In genomic region chr17:18224428-18225120, GRCh38 we compare ENCODE assay signal across 8 cellular contexts. TPM values are rescaled to one million over a fixed set of nuclear protein-coding genes. Genes with fewer than 3 reads are reported as not detected.
A peak's percentile ranks its signal among the peaks of the same experiment; 100 is the strongest.
DNase-seq lines count a peak whose midpoint lies in the region; ATAC-seq, FAIRE-seq and TF ChIP-seq lines count a peak whose summit lies in the region.

No MANE protein-coding gene starts in this region.

- intact Hi-C loops in spleen (cut with DNase I; ENCODE audit: low total_unique reads), result no loop called here

- no peaks in the 10 kb centered on the region for H3K9me3 Mint-ChIP-seq in activated T-helper 17 cell treated with anti-CD3 and anti-CD28 coated beads, Interleukin-2, amount 50 U/mL, for 72 hours

- TF ChIP-seq CTCF in hepatocyte (IDR thresholded peaks at IDR 0.05; ENCODE audit: poor library complexity) (no peak), spleen (IDR thresholded peaks at IDR 0.05 in 8 of 11, conservative IDR thresholded peaks at IDR 0.05 in 3 of 11) (no peak)

- H3K27ac Mint-ChIP-seq in activated T-helper 17 cell treated with anti-CD3 and anti-CD28 coated beads, Interleukin-2, amount 50 U/mL, for 72 hours, result no peak overlapping the region

- peaks cover 19% of the 10 kb centered on the region for H3K4me1 Mint-ChIP-seq in activated T-helper 17 cell treated with anti-CD3 and anti-CD28 coated beads, Interleukin-2, amount 50 U/mL, for 72 hours

- H2AFZ ChIP-seq in hepatocyte, result peak overlapping the region; percentile 83

- no peaks in the 10 kb centered on the region for H3K27me3 Mint-ChIP-seq in activated T-helper 17 cell treated with anti-CD3 and anti-CD28 coated beads, Interleukin-2, amount 50 U/mL, for 72 hours

- H3K36me3 ChIP-seq in hepatocyte (replicated peaks; ENCODE audit: insufficient read depth, low read depth) (no peaks in the 10 kb centered on the region), spleen (no peaks in the 10 kb centered on the region)

- H3K36me3 Mint-ChIP-seq in activated T-helper 17 cell treated with anti-CD3 and anti-CD28 coated beads, Interleukin-2, amount 50 U/mL, for 72 hours (ENCODE audit: low read depth), result no peaks in the 10 kb centered on the region

- FAIRE-seq in HTR-8/SVneo (lab: Jason Lieb, UNC), result peak; percentile 71

- WGBS in hepatocyte (ENCODE audit: low lambda C conversion rate, missing lambda C conversion rate), result 17% methylated on average over 21 of the region's 21 CpGs
- 52 to 64% (median 56%) methylated on average over 20 to 21 of the region's 21 CpGs for WGBS in spleen, 5 donors

- peaks cover 14% of the 10 kb centered on the region for H4K20me1 ChIP-seq in hepatocyte (ENCODE audit: insufficient read depth, poor library complexity, severe bottlenecking)

- peak overlapping the region; percentile 77 for H3K4me3 Mint-ChIP-seq in activated T-helper 17 cell treated with anti-CD3 and anti-CD28 coated beads, Interleukin-2, amount 50 U/mL, for 72 hours

- peaks cover 28% of the 10 kb centered on the region for H3K4me1 ChIP-seq in hepatocyte (ENCODE audit: insufficient read depth)
- H3K4me1 ChIP-seq in spleen, result peaks cover 3 to 42% (median 20%) of the 10 kb centered on the region in 6 donors

- H3K9me2 ChIP-seq in hepatocyte (replicated peaks; ENCODE audit: insufficient read depth), result no peaks in the 10 kb centered on the region

- no peaks in the 10 kb centered on the region for H3K27me3 ChIP-seq in hepatocyte
- H3K27me3 ChIP-seq in spleen (replicated peaks in 1 of 7), result no peaks in the 10 kb centered on the region

- H3K27ac ChIP-seq in hepatocyte, result peak overlapping the region; percentile 91
- peak overlapping the region in 5 of 8 donors; percentile 33 to 66 (median 55) for H3K27ac ChIP-seq in spleen

- no peak for ATAC-seq in activated T-helper 17 cell treated with anti-CD3 and anti-CD28 coated beads, Interleukin-2, amount 50 U/mL, for 72 hours (replicated peaks)
- no peak for ATAC-seq in HG03342 (IDR thresholded peaks at IDR 0.05; ENCODE audit: unreplicated experiment)

- DNase-seq in HTR-8/SVneo (ENCODE audit: insufficient read length, low spot score) (no peak), hepatocyte (ENCODE audit: low spot score) (peak; percentile 59), spleen (no peak), NCI-H187 treated with DMSO at 0.1 percent for 48 hours (lab: John Stamatoyannopoulos, UW) (no peak), foreskin melanocyte (no peak)
- DNase-seq in stimulated activated CD4-positive, alpha-beta T cell treated with anti-CD3 and anti-CD28 coated beads, Interleukin-4, amount 100 ng/mL, for 4 hours, result no peak

- H3K4me2 ChIP-seq in hepatocyte, result peak overlapping the region; percentile 87

- TF ChIP-seq POLR2A in spleen (IDR thresholded peaks at IDR 0.05), result no peak

- H3K9me3 ChIP-seq in hepatocyte (ENCODE audit: low read depth) (no peaks in the 10 kb centered on the region), spleen (no peaks in the 10 kb centered on the region)

- peak overlapping the region; percentile 49 for H3K4me3 ChIP-seq in hepatocyte
- H3K4me3 ChIP-seq in spleen, result peak overlapping the region in 6 of 8 donors; percentile 21 to 82 (median 56)

- H3K79me2 ChIP-seq in hepatocyte, result peaks cover 38% of the 10 kb centered on the region

RNA-seq across cellular contexts. Expression of gene LLGL1, which starts 0.9 kb away (rescaled TPM):
- total RNA-seq in activated T-helper 17 cell treated with anti-CD3 and anti-CD28 coated beads, Interleukin-2, amount 50 U/mL, for 72 hours, result 10 to 100 TPM; 19.5 to 22.3 TPM
- 46.0 and 51.9 TPM in 2 replicates for total RNA-seq in hepatocyte
- 5.4 and 7.1 TPM in 2 replicates for polyA plus RNA-seq in hepatocyte
- 10 to 100 TPM; 10.7 to 23.4 (median 18.4) TPM for total RNA-seq in spleen
- polyA plus RNA-seq in spleen, result 10 to 100 TPM in 1 of 3 donors, 1 to 10 TPM in 2; 2.9 to 11.2 (median 3.4) TPM

RNA-seq across cellular contexts. Expression of gene FLII, which starts 34.0 kb away (rescaled TPM):
- 100 to 1,000 TPM; 247 to 307 TPM for total RNA-seq in activated T-helper 17 cell treated with anti-CD3 and anti-CD28 coated beads, Interleukin-2, amount 50 U/mL, for 72 hours
- 110 and 142 TPM in 2 replicates for total RNA-seq in hepatocyte
- 188 and 210 TPM in 2 replicates for polyA plus RNA-seq in hepatocyte
- 100 to 1,000 TPM; 272 to 346 (median 287) TPM for total RNA-seq in spleen
- polyA plus RNA-seq in spleen, result 100 to 1,000 TPM; 143 to 214 (median 211) TPM

RNA-seq across cellular contexts. Expression of gene MIEF2, which starts 35.9 kb away (rescaled TPM):
- 10 to 100 TPM in 1 of 2 donors, 1 to 10 TPM in 1; 5.0 to 15.2 TPM for total RNA-seq in activated T-helper 17 cell treated with anti-CD3 and anti-CD28 coated beads, Interleukin-2, amount 50 U/mL, for 72 hours
- total RNA-seq in hepatocyte (29.3 and 30.7 TPM in 2 replicates), spleen (10 to 100 TPM in 6 of 7 donors, 1 to 10 TPM in 1; 8.5 to 24.8 (median 13.5) TPM)
- polyA plus RNA-seq in hepatocyte (20.5 and 21.0 TPM in 2 replicates), spleen (1 to 10 TPM; 4.6 to 7.5 (median 4.8) TPM)

RNA-seq across cellular contexts. Expression of gene ALKBH5, which starts 40.9 kb away (rescaled TPM):
- total RNA-seq in activated T-helper 17 cell treated with anti-CD3 and anti-CD28 coated beads, Interleukin-2, amount 50 U/mL, for 72 hours, result 100 to 1,000 TPM; 161 to 255 TPM
- total RNA-seq in hepatocyte (56.6 and 68.6 TPM in 2 replicates), spleen (100 to 1,000 TPM in 3 of 7 donors, 10 to 100 TPM in 4; 73.7 to 120 (median 94.9) TPM)
- polyA plus RNA-seq in hepatocyte (66.6 and 78.3 TPM in 2 replicates), spleen (10 to 100 TPM; 27.1 to 51.5 (median 36.6) TPM)
